1 cellular context compared by ENCODE assay signal in the genomic region with DNA sequence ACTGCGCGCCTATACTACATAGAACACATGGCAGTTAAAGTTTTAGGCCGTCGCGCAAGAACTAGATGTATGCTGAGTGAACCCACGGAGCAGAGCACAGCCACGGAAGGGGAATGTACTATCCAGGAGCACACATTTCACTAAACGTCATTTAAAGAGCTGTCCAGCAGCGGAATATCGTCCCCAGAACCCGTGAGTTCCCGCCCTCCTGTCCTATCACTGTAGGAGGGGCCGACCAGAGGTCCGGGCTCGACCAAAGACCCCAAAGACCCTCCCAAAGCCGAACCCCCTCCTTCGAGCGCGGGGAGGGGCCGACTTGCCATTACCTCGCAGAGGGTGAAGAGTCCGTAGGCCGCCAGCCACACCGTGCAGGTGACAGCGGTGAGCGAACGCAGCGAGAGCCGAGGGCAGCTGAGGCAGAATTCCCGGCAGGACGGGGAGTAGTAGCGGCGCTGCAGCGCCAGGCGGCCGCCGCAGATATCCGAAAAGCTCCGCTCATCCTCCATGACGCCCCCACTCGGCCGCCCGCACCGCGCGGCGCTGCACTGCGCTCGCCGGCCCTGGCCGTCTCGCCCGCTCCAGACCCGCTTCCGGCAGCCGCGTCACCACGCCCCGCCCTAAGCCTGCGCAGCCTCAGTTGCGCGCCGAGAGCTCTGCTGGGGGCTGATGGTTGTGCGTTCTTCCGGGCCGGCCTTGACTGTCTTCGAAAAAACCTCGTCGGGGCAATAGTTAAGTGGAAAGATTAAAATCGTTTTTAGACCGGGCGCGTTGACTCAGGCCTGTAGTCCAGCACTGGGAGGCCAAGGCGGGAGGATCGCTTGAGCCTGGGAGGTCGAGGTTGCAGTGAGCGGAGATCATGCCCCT.
TF ChIP-seq lines count a peak whose summit lies in the region.

A gene with protein sequence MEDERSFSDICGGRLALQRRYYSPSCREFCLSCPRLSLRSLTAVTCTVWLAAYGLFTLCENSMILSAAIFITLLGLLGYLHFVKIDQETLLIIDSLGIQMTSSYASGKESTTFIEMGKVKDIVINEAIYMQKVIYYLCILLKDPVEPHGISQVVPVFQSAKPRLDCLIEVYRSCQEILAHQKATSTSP (minus strand): TSS at position 571 of the 864 bp plus-strand sequence. CDS start 65 bp downstream, at position 506.

TF ChIP-seq in HepG2, 621 proteins besides CTCF, POLR2A, EP300 and RAD21 (continued from another document and continues in another):
- TF ChIP-seq, protein P1, sequence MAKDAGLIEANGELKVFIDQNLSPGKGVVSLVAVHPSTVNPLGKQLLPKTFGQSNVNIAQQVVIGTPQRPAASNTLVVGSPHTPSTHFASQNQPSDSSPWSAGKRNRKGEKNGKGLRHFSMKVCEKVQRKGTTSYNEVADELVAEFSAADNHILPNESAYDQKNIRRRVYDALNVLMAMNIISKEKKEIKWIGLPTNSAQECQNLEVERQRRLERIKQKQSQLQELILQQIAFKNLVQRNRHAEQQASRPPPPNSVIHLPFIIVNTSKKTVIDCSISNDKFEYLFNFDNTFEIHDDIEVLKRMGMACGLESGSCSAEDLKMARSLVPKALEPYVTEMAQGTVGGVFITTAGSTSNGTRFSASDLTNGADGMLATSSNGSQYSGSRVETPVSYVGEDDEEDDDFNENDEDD (CRISPR knock-in tag; IDR thresholded peaks at IDR 0.05; ENCODE audit: borderline replicate concordance), result peak; percentile 56; the same call in 1 of the 2 replicates
- TF ChIP-seq ZNF24 (IDR thresholded peaks at IDR 0.05) (no peak), NAIF1 (CRISPR knock-in tag; IDR thresholded peaks at IDR 0.05; ENCODE audit: borderline replicate concordance) (no peak), ZMYM4 (CRISPR knock-in tag; IDR thresholded peaks at IDR 0.05) (peak; percentile 98), MAFF (IDR thresholded peaks at IDR 0.05; ENCODE audit: low read depth, low read length) (no peak), SMC3 (IDR thresholded peaks at IDR 0.05; ENCODE audit: low read length) (no peak), RFX3 (CRISPR knock-in tag; IDR thresholded peaks at IDR 0.05) (no peak), HHEX (CRISPR knock-in tag; IDR thresholded peaks at IDR 0.05) (no peak), BHLHE40 (IDR thresholded peaks at IDR 0.05; ENCODE audit: low read length) (no peak), SATB2 (CRISPR knock-in tag; IDR thresholded peaks at IDR 0.05) (no peak), JUND (CRISPR knock-in tag; IDR thresholded peaks at IDR 0.05) (peak; percentile 51; the same call in 1 of the 2 replicates), KDM2A (CRISPR knock-in tag; IDR thresholded peaks at IDR 0.05; ENCODE audit: borderline replicate concordance, low read depth) (peak; percentile 57), DNMT3B (CRISPR knock-in tag; conservative IDR thresholded peaks at IDR 0.05) (no peak), ZNF850 (CRISPR knock-in tag; conservative IDR thresholded peaks at IDR 0.05) (no peak), MED8 (CRISPR knock-in tag; IDR thresholded peaks at IDR 0.05; ENCODE audit: insufficient replicate concordance) (no peak), U2AF1 (optimal IDR thresholded peaks at IDR 0.05; ENCODE audit: low read depth, low read length) (no peak), ZNF83 (CRISPR knock-in tag; IDR thresholded peaks at IDR 0.05; ENCODE audit: borderline replicate concordance) (no peak), ADNP (CRISPR knock-in tag; IDR thresholded peaks at IDR 0.05) (no peak), ZFP41 (CRISPR knock-in tag; IDR thresholded peaks at IDR 0.05; ENCODE audit: borderline replicate concordance) (no peak), ZFY (CRISPR knock-in tag; IDR thresholded peaks at IDR 0.05) (peak; percentile 81), CCAR2 (optimal IDR thresholded peaks at IDR 0.05; ENCODE audit: low read depth, low read length) (no peak), RELA (CRISPR knock-in tag; IDR thresholded peaks at IDR 0.05) (no peak), NFE2L1 (CRISPR knock-in tag; IDR thresholded peaks at IDR 0.05; ENCODE audit: borderline replicate concordance) (no peak), NFATC3 (CRISPR knock-in tag; IDR thresholded peaks at IDR 0.05) (peak; percentile 73; the same call in 1 of the 2 replicates), AHR (CRISPR knock-in tag; IDR thresholded peaks at IDR 0.05) (0 out of 2 replicates have a peak, but pooled peaks have one; percentile 27), ZBTB42 (CRISPR knock-in tag; IDR thresholded peaks at IDR 0.05) (peak; percentile 59; the same call in 1 of the 2 replicates), ZEB1 (IDR thresholded peaks at IDR 0.05; ENCODE audit: insufficient replicate concordance, low read depth) (no peak), XBP1 (CRISPR knock-in tag; IDR thresholded peaks at IDR 0.05) (no peak), ELF4 (CRISPR knock-in tag; IDR thresholded peaks at IDR 0.05; ENCODE audit: borderline replicate concordance) (peak; percentile 73; the same call in 1 of the 2 replicates), SMAD1 (CRISPR knock-in tag; IDR thresholded peaks at IDR 0.05; ENCODE audit: borderline replicate concordance, low read depth) (no peak; the same call in 1 of the 2 replicates), TCF7 (IDR thresholded peaks at IDR 0.05; ENCODE audit: low read depth) (no peak), ARID4A (CRISPR knock-in tag; IDR thresholded peaks at IDR 0.05; ENCODE audit: borderline replicate concordance) (peak; percentile 89), JARID2 (CRISPR knock-in tag; IDR thresholded peaks at IDR 0.05; ENCODE audit: insufficient replicate concordance) (no peak), ZNF639 (CRISPR knock-in tag; conservative IDR thresholded peaks at IDR 0.05) (0 out of 2 replicates have a peak, but pooled peaks have one; percentile 34), ZNF414 (CRISPR knock-in tag; IDR thresholded peaks at IDR 0.05) (no peak), DR1 (CRISPR knock-in tag; IDR thresholded peaks at IDR 0.05) (no peak), SMARCC2 (IDR thresholded peaks at IDR 0.05) (no peak), AGO1 (IDR thresholded peaks at IDR 0.05; ENCODE audit: low read depth, low read length, poor library complexity, severe bottlenecking) (no peak)
- TF ChIP-seq, protein P2, sequence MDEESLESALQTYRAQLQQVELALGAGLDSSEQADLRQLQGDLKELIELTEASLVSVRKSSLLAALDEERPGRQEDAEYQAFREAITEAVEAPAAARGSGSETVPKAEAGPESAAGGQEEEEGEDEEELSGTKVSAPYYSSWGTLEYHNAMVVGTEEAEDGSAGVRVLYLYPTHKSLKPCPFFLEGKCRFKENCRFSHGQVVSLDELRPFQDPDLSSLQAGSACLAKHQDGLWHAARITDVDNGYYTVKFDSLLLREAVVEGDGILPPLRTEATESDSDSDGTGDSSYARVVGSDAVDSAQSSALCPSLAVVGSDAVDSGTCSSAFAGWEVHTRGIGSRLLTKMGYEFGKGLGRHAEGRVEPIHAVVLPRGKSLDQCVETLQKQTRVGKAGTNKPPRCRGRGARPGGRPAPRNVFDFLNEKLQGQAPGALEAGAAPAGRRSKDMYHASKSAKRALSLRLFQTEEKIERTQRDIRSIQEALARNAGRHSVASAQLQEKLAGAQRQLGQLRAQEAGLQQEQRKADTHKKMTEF (CRISPR knock-in tag; IDR thresholded peaks at IDR 0.05), result peak; percentile 92
- TF ChIP-seq, protein P3, sequence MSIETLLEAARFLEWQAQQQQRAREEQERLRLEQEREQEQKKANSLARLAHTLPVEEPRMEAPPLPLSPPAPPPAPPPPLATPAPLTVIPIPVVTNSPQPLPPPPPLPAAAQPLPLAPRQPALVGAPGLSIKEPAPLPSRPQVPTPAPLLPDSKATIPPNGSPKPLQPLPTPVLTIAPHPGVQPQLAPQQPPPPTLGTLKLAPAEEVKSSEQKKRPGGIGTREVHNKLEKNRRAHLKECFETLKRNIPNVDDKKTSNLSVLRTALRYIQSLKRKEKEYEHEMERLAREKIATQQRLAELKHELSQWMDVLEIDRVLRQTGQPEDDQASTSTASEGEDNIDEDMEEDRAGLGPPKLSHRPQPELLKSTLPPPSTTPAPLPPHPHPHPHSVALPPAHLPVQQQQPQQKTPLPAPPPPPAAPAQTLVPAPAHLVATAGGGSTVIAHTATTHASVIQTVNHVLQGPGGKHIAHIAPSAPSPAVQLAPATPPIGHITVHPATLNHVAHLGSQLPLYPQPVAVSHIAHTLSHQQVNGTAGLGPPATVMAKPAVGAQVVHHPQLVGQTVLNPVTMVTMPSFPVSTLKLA (IDR thresholded peaks at IDR 0.05), result peak; percentile 25; the same call in 1 of the 2 replicates
- TF ChIP-seq, protein P4, sequence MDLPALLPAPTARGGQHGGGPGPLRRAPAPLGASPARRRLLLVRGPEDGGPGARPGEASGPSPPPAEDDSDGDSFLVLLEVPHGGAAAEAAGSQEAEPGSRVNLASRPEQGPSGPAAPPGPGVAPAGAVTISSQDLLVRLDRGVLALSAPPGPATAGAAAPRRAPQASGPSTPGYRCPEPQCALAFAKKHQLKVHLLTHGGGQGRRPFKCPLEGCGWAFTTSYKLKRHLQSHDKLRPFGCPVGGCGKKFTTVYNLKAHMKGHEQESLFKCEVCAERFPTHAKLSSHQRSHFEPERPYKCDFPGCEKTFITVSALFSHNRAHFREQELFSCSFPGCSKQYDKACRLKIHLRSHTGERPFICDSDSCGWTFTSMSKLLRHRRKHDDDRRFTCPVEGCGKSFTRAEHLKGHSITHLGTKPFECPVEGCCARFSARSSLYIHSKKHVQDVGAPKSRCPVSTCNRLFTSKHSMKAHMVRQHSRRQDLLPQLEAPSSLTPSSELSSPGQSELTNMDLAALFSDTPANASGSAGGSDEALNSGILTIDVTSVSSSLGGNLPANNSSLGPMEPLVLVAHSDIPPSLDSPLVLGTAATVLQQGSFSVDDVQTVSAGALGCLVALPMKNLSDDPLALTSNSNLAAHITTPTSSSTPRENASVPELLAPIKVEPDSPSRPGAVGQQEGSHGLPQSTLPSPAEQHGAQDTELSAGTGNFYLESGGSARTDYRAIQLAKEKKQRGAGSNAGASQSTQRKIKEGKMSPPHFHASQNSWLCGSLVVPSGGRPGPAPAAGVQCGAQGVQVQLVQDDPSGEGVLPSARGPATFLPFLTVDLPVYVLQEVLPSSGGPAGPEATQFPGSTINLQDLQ (CRISPR knock-in tag; IDR thresholded peaks at IDR 0.05), result no peak
- TF ChIP-seq, protein P5, sequence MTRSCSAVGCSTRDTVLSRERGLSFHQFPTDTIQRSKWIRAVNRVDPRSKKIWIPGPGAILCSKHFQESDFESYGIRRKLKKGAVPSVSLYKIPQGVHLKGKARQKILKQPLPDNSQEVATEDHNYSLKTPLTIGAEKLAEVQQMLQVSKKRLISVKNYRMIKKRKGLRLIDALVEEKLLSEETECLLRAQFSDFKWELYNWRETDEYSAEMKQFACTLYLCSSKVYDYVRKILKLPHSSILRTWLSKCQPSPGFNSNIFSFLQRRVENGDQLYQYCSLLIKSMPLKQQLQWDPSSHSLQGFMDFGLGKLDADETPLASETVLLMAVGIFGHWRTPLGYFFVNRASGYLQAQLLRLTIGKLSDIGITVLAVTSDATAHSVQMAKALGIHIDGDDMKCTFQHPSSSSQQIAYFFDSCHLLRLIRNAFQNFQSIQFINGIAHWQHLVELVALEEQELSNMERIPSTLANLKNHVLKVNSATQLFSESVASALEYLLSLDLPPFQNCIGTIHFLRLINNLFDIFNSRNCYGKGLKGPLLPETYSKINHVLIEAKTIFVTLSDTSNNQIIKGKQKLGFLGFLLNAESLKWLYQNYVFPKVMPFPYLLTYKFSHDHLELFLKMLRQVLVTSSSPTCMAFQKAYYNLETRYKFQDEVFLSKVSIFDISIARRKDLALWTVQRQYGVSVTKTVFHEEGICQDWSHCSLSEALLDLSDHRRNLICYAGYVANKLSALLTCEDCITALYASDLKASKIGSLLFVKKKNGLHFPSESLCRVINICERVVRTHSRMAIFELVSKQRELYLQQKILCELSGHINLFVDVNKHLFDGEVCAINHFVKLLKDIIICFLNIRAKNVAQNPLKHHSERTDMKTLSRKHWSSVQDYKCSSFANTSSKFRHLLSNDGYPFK (CRISPR knock-in tag; IDR thresholded peaks at IDR 0.05; ENCODE audit: borderline replicate concordance), result no peak
